Comparison of ENCODE assay signal across 8 cellular contexts in genomic region chr3:126475411-126476114, GRCh38. TPM values are rescaled to one million over a fixed set of nuclear protein-coding genes. Genes with fewer than 3 reads are reported as not detected.
A peak's percentile ranks its signal among the peaks of the same experiment; 100 is the strongest.
DNase-seq lines count a peak whose midpoint lies in the region; ATAC-seq and TF ChIP-seq lines count a peak whose summit lies in the region.

ZXDC (minus strand) TSS chr3:126475891; CDS start chr3:126475865, 26 bp downstream.

- peak in 1 of 2 donors; percentile 36 for TF ChIP-seq EP300 in tibial nerve (IDR thresholded peaks at IDR 0.05)

- H3K79me1 ChIP-seq in trophoblast cell (ENCODE audit: low read length), result peaks cover 13% of the 10 kb centered on the region

- H2AFZ ChIP-seq in trophoblast cell (ENCODE audit: insufficient read depth, low read length, poor library complexity), result peak within 1 kb of the TSS; percentile 99

- peak within 1 kb of the TSS; percentile 65 for H2BK12ac ChIP-seq in trophoblast cell (ENCODE audit: low read length)

- peak; percentile 90 to 92 for TF ChIP-seq POLR2A in tibial nerve (IDR thresholded peaks at IDR 0.05)

- intact Hi-C loops in Right ventricle myocardium superior (cut with DNase I), result no loop called here

- no peaks in the 10 kb centered on the region for H3K27me3 Mint-ChIP-seq in activated naive CD8-positive, alpha-beta T cell treated with anti-CD3 and anti-CD28 coated beads, Interleukin-2, amount 50 U/mL, for 24 hours

- H2BK120ac ChIP-seq in trophoblast cell (ENCODE audit: insufficient read depth, low read length, poor library complexity), result peak within 1 kb of the TSS; percentile 16

- H3K9ac ChIP-seq in trophoblast cell (ENCODE audit: low read length), result peak within 1 kb of the TSS; percentile 89

- no peak within 1 kb of the TSS for H3K23ac ChIP-seq in trophoblast cell (ENCODE audit: low read length)

- peaks cover 45% of the 10 kb centered on the region for H3K4me1 Mint-ChIP-seq in activated naive CD8-positive, alpha-beta T cell treated with anti-CD3 and anti-CD28 coated beads, Interleukin-2, amount 50 U/mL, for 24 hours

- H3K36me3 ChIP-seq in trophoblast cell (ENCODE audit: control insufficient read depth in 1 of 2, insufficient read depth in 2 of 2, low read length in 2 of 2) (peaks cover 2 to 3% of the 10 kb centered on the region in 2 experiments), tibial nerve (peaks cover 0 to 16% (median 0%) of the 10 kb centered on the region in 3 donors)

- H3K27ac ChIP-seq in trophoblast cell (ENCODE audit: low read depth, low read length) (peak within 1 kb of the TSS; percentile 93), tibial nerve (peak within 1 kb of the TSS; percentile 88 to 98 (median 96))

- peak within 1 kb of the TSS; percentile 32 for H2AK5ac ChIP-seq in trophoblast cell (ENCODE audit: low read length)

- no CpG with 5 or more reads among the region's 113 CpGs for WGBS in trophoblast cell (ENCODE audit: extremely low coverage, insufficient coverage, insufficient read length)
- WGBS in tibial nerve, 2 donors, result 0 to 1% methylated on average over 9 to 32 of the region's 113 CpGs

- peak within 1 kb of the TSS; percentile 72 for H4K91ac ChIP-seq in trophoblast cell (ENCODE audit: low read depth, low read length)

- peak within 1 kb of the TSS; percentile 60 for H3K18ac ChIP-seq in trophoblast cell (ENCODE audit: low read length)

- H3K4me3 ChIP-seq in trophoblast cell (ENCODE audit: low read depth, low read length) (peak within 1 kb of the TSS; percentile 85), tibial nerve (peak within 1 kb of the TSS; percentile 65 to 90 (median 87))

- peak; percentile 81 for ATAC-seq in HG02759 (IDR thresholded peaks at IDR 0.05; ENCODE audit: unreplicated experiment)
- peak; percentile 84 for ATAC-seq in activated naive CD8-positive, alpha-beta T cell treated with anti-CD3 and anti-CD28 coated beads, Interleukin-2, amount 50 U/mL, for 24 hours
- peak; percentile 94 for ATAC-seq in Right ventricle myocardium superior (ENCODE audit: poor library complexity)

- H3K36me3 Mint-ChIP-seq in activated naive CD8-positive, alpha-beta T cell treated with anti-CD3 and anti-CD28 coated beads, Interleukin-2, amount 50 U/mL, for 24 hours (ENCODE audit: low read depth), result peaks cover 18% of the 10 kb centered on the region

- H3K79me2 ChIP-seq in trophoblast cell (ENCODE audit: control insufficient read depth, insufficient read depth, low read length, poor library complexity), result peaks cover 13% of the 10 kb centered on the region

- peak within 1 kb of the TSS; percentile 98 for H4K12ac ChIP-seq in trophoblast cell (ENCODE audit: low read depth, low read length)

- H3K4me1 ChIP-seq in trophoblast cell (ENCODE audit: control insufficient read depth in 1 of 2, insufficient read depth in 2 of 2, low read length in 2 of 2) (peaks cover 17 to 27% of the 10 kb centered on the region in 2 experiments), tibial nerve (peaks cover 0 to 51% (median 37%) of the 10 kb centered on the region in 4 donors)

- no peaks in the 10 kb centered on the region for H3K9me3 Mint-ChIP-seq in activated naive CD8-positive, alpha-beta T cell treated with anti-CD3 and anti-CD28 coated beads, Interleukin-2, amount 50 U/mL, for 24 hours

- H3K4me2 ChIP-seq in trophoblast cell (ENCODE audit: low read length), result peak within 1 kb of the TSS; percentile 97

- H3K4me3 Mint-ChIP-seq in activated naive CD8-positive, alpha-beta T cell treated with anti-CD3 and anti-CD28 coated beads, Interleukin-2, amount 50 U/mL, for 24 hours, result peak within 1 kb of the TSS; percentile 90

- peak within 1 kb of the TSS; percentile 88 for H3K27ac Mint-ChIP-seq in activated naive CD8-positive, alpha-beta T cell treated with anti-CD3 and anti-CD28 coated beads, Interleukin-2, amount 50 U/mL, for 24 hours

- peak within 1 kb of the TSS; percentile 95 for H3K14ac ChIP-seq in trophoblast cell (ENCODE audit: low read length)

- H3K4ac ChIP-seq in trophoblast cell (ENCODE audit: low read depth, low read length), result peak within 1 kb of the TSS; percentile 18

- H3K9me3 ChIP-seq in trophoblast cell (ENCODE audit: insufficient read depth, low read depth, low read length), result no peaks in the 10 kb centered on the region
- no peaks in the 10 kb centered on the region for H3K9me3 ChIP-seq in tibial nerve

- H2BK5ac ChIP-seq in trophoblast cell (ENCODE audit: low read depth, low read length, poor library complexity), result peak within 1 kb of the TSS; percentile 17

- DNase-seq in NCI-H128 (lab: John Stamatoyannopoulos, UW; ENCODE audit: unreplicated experiment), result peak; percentile 85
- DNase-seq in SW480 (ENCODE audit: low spot score), result peak; percentile 88
- peak; percentile 94 for DNase-seq in activated naive CD8-positive, alpha-beta T cell treated with anti-CD3 and anti-CD28 coated beads, Interleukin-2, amount 50 U/mL, for 24 hours
- peak; percentile 98 for DNase-seq in Right ventricle myocardium superior
- DNase-seq in trophoblast cell, result peak; percentile 97
- peak; percentile 78 to 90 for DNase-seq in tibial nerve (ENCODE audit: low spot score in 2 of 2)

- peak within 1 kb of the TSS; percentile 85 for H4K8ac ChIP-seq in trophoblast cell (ENCODE audit: low read depth, low read length)

- TF ChIP-seq CTCF in GM12874 (IDR thresholded peaks at IDR 0.05; ENCODE audit: insufficient read depth, low read depth, low read length) (peak; percentile 77), tibial nerve (IDR thresholded peaks at IDR 0.05) (peak; percentile 30 to 72 (median 56))

- H3K27me3 ChIP-seq in trophoblast cell (ENCODE audit: insufficient read depth, low read length) (no peaks in the 10 kb centered on the region), tibial nerve (no peaks in the 10 kb centered on the region)

RNA-seq across cellular contexts. Expression of gene ZXDC, which starts in this region (rescaled TPM):
- total RNA-seq in Right ventricle myocardium superior (16.1 TPM), tibial nerve (10 to 100 TPM; 54.0 to 77.4 (median 68.0) TPM)
- 8.6 and 9.1 TPM in 2 replicates for polyA plus RNA-seq in trophoblast cell (2013)

Comparison
In these comparisons a context has a peak if more than half of its experiments do, and no peak if none do; other contexts are left out.
1. Peak in every context shown above with its lines: DNase-seq, ATAC-seq, H3K4me3 ChIP-seq and H3K27ac ChIP-seq.